In the genomic region with DNA sequence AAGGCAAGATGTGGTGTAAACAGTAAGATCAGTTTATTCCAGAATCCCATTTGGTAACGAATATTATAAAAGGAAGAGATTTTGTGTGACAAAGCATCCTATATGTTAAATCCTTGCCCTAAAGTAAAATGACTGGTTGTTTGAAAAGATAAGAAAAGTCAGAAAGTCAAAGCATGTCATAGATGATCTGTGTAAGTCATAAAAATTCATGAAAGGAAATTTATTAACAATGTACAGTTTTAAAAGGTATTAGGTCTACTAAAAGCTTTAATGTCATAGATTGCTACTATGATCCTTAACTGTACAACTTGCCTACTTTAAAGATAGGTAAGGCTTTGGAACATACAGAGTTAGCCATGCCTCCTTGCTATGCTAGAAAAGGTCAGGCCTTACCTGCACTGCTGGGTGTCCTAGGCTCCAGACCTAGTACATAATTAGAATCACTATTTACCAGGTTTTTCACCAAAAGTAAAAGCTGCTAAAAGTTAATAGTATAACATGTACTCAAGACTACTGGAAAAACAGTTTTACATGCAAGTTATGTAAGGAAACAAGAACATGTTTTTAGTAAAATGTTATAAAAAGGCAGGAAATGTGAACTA, we compare ENCODE assay signal across 1 cellular context.
TF ChIP-seq lines count a peak whose summit lies in the region.

No MANE protein-coding gene starts in this region.

TF ChIP-seq in GM23338, 12 proteins besides CTCF, POLR2A, EP300 and RAD21 (continued from another document):
- TF ChIP-seq, protein P1, sequence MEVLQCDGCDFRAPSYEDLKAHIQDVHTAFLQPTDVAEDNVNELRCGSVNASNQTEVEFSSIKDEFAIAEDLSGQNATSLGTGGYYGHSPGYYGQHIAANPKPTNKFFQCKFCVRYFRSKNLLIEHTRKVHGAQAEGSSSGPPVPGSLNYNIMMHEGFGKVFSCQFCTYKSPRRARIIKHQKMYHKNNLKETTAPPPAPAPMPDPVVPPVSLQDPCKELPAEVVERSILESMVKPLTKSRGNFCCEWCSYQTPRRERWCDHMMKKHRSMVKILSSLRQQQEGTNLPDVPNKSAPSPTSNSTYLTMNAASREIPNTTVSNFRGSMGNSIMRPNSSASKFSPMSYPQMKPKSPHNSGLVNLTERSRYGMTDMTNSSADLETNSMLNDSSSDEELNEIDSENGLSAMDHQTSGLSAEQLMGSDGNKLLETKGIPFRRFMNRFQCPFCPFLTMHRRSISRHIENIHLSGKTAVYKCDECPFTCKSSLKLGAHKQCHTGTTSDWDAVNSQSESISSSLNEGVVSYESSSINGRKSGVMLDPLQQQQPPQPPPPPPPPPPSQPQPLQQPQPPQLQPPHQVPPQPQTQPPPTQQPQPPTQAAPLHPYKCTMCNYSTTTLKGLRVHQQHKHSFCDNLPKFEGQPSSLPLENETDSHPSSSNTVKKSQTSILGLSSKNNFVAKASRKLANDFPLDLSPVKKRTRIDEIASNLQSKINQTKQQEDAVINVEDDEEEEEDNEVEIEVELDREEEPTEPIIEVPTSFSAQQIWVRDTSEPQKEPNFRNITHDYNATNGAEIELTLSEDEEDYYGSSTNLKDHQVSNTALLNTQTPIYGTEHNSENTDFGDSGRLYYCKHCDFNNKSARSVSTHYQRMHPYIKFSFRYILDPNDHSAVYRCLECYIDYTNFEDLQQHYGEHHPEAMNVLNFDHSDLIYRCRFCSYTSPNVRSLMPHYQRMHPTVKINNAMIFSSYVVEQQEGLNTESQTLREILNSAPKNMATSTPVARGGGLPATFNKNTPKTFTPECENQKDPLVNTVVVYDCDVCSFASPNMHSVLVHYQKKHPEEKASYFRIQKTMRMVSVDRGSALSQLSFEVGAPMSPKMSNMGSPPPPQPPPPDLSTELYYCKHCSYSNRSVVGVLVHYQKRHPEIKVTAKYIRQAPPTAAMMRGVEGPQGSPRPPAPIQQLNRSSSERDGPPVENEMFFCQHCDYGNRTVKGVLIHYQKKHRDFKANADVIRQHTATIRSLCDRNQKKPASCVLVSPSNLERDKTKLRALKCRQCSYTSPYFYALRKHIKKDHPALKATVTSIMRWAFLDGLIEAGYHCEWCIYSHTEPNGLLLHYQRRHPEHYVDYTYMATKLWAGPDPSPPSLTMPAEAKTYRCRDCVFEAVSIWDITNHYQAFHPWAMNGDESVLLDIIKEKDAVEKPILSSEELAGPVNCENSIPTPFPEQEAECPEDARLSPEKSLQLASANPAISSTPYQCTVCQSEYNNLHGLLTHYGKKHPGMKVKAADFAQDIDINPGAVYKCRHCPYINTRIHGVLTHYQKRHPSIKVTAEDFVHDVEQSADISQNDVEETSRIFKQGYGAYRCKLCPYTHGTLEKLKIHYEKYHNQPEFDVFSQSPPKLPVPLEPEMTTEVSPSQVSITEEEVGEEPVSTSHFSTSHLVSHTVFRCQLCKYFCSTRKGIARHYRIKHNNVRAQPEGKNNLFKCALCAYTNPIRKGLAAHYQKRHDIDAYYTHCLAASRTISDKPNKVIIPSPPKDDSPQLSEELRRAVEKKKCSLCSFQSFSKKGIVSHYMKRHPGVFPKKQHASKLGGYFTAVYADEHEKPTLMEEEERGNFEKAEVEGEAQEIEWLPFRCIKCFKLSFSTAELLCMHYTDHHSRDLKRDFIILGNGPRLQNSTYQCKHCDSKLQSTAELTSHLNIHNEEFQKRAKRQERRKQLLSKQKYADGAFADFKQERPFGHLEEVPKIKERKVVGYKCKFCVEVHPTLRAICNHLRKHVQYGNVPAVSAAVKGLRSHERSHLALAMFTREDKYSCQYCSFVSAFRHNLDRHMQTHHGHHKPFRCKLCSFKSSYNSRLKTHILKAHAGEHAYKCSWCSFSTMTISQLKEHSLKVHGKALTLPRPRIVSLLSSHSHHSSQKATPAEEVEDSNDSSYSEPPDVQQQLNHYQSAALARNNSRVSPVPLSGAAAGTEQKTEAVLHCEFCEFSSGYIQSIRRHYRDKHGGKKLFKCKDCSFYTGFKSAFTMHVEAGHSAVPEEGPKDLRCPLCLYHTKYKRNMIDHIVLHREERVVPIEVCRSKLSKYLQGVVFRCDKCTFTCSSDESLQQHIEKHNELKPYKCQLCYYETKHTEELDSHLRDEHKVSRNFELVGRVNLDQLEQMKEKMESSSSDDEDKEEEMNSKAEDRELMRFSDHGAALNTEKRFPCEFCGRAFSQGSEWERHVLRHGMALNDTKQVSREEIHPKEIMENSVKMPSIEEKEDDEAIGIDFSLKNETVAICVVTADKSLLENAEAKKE (CRISPR knock-in tag; IDR thresholded peaks at IDR 0.05) = no peak
- TF ChIP-seq, protein P2, sequence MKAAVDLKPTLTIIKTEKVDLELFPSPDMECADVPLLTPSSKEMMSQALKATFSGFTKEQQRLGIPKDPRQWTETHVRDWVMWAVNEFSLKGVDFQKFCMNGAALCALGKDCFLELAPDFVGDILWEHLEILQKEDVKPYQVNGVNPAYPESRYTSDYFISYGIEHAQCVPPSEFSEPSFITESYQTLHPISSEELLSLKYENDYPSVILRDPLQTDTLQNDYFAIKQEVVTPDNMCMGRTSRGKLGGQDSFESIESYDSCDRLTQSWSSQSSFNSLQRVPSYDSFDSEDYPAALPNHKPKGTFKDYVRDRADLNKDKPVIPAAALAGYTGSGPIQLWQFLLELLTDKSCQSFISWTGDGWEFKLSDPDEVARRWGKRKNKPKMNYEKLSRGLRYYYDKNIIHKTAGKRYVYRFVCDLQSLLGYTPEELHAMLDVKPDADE (IDR thresholded peaks at IDR 0.05) = no peak
- TF ChIP-seq NANOG (IDR thresholded peaks at IDR 0.05; ENCODE audit: borderline replicate concordance) = no peak
